1 cellular context compared by ENCODE assay signal in genomic region chr20:64050261-64051032, GRCh38.
TF ChIP-seq lines count a peak whose summit lies in the region.

No MANE protein-coding gene starts in this region.

TF ChIP-seq in HepG2, 621 proteins besides CTCF, POLR2A, EP300 and RAD21 (continued from another document and continues in another):
- TF ChIP-seq TRIM22 (IDR thresholded peaks at IDR 0.05) = no peak
- TF ChIP-seq ZNF331 (CRISPR knock-in tag; IDR thresholded peaks at IDR 0.05) = peak; percentile 39; the same call in 1 of the 2 replicates
- TF ChIP-seq KDM2A (CRISPR knock-in tag; IDR thresholded peaks at IDR 0.05; ENCODE audit: borderline replicate concordance, low read depth) = no peak; the same call in 1 of the 2 replicates
- TF ChIP-seq ZMYM3 (CRISPR knock-in tag; IDR thresholded peaks at IDR 0.05) = no peak; the same call in 1 of the 2 replicates
- TF ChIP-seq REPIN1 (CRISPR knock-in tag; IDR thresholded peaks at IDR 0.05; ENCODE audit: borderline replicate concordance, low read depth) = peak; percentile 94
- peak; percentile 73; the same call in 1 of the 2 replicates for TF ChIP-seq ZNF326 (CRISPR knock-in tag; IDR thresholded peaks at IDR 0.05; ENCODE audit: borderline replicate concordance)
- TF ChIP-seq, protein P1, sequence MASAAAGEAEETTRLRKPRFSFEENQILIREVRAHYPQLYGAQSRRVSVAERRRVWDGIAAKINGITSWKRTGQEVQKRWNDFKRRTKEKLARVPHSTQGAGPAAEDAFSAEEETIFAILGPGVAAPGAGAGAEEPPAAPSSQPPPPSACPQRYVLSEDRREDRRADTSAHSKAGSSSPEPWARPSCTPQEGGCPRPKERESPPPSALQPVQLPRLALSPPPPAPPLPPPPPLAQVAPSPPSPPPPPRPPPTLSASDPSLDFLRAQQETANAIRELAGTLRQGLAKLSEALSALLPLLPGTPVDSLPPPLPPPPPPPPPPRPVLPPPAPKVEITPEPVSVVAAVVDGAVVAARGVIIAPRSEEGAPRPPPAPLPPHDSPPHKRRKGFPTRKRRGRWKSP (CRISPR knock-in tag; IDR thresholded peaks at IDR 0.05) = peak; percentile 67; the same call in 1 of the 2 replicates
- peak; percentile 60 for TF ChIP-seq SP5 (CRISPR knock-in tag; IDR thresholded peaks at IDR 0.05; ENCODE audit: borderline replicate concordance, low read depth)
- TF ChIP-seq FOXM1 (CRISPR knock-in tag; IDR thresholded peaks at IDR 0.05) = no peak; the same call in 1 of the 2 replicates
- no peak for TF ChIP-seq SRF (IDR thresholded peaks at IDR 0.05; ENCODE audit: low read depth, low read length)
- 0 out of 2 replicates have a peak, but pooled peaks have one; percentile 5 for TF ChIP-seq ZBTB44 (CRISPR knock-in tag; IDR thresholded peaks at IDR 0.05)
- no peak for TF ChIP-seq EHMT2 (IDR thresholded peaks at IDR 0.05; ENCODE audit: borderline replicate concordance, low read depth, low read length)
- no peak for TF ChIP-seq JUN (CRISPR knock-in tag; IDR thresholded peaks at IDR 0.05)
- TF ChIP-seq NFRKB (IDR thresholded peaks at IDR 0.05) = no peak
- 0 out of 2 replicates have a peak, but pooled peaks have one; percentile 2 for TF ChIP-seq ZBTB37 (CRISPR knock-in tag; IDR thresholded peaks at IDR 0.05)
- TF ChIP-seq, protein P2, sequence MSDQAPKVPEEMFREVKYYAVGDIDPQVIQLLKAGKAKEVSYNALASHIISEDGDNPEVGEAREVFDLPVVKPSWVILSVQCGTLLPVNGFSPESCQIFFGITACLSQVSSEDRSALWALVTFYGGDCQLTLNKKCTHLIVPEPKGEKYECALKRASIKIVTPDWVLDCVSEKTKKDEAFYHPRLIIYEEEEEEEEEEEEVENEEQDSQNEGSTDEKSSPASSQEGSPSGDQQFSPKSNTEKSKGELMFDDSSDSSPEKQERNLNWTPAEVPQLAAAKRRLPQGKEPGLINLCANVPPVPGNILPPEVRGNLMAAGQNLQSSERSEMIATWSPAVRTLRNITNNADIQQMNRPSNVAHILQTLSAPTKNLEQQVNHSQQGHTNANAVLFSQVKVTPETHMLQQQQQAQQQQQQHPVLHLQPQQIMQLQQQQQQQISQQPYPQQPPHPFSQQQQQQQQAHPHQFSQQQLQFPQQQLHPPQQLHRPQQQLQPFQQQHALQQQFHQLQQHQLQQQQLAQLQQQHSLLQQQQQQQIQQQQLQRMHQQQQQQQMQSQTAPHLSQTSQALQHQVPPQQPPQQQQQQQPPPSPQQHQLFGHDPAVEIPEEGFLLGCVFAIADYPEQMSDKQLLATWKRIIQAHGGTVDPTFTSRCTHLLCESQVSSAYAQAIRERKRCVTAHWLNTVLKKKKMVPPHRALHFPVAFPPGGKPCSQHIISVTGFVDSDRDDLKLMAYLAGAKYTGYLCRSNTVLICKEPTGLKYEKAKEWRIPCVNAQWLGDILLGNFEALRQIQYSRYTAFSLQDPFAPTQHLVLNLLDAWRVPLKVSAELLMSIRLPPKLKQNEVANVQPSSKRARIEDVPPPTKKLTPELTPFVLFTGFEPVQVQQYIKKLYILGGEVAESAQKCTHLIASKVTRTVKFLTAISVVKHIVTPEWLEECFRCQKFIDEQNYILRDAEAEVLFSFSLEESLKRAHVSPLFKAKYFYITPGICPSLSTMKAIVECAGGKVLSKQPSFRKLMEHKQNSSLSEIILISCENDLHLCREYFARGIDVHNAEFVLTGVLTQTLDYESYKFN (CRISPR knock-in tag; conservative IDR thresholded peaks at IDR 0.05) = peak; percentile 32; the same call in 1 of the 2 replicates
- no peak for TF ChIP-seq PAF1 (CRISPR knock-in tag; IDR thresholded peaks at IDR 0.05)
- peak; percentile 12; the same call in 1 of the 2 replicates for TF ChIP-seq DPF2 (CRISPR knock-in tag; IDR thresholded peaks at IDR 0.05; ENCODE audit: borderline replicate concordance, low read depth)
- TF ChIP-seq RAD51 (IDR thresholded peaks at IDR 0.05; ENCODE audit: borderline replicate concordance) = no peak
- TF ChIP-seq, protein P3, sequence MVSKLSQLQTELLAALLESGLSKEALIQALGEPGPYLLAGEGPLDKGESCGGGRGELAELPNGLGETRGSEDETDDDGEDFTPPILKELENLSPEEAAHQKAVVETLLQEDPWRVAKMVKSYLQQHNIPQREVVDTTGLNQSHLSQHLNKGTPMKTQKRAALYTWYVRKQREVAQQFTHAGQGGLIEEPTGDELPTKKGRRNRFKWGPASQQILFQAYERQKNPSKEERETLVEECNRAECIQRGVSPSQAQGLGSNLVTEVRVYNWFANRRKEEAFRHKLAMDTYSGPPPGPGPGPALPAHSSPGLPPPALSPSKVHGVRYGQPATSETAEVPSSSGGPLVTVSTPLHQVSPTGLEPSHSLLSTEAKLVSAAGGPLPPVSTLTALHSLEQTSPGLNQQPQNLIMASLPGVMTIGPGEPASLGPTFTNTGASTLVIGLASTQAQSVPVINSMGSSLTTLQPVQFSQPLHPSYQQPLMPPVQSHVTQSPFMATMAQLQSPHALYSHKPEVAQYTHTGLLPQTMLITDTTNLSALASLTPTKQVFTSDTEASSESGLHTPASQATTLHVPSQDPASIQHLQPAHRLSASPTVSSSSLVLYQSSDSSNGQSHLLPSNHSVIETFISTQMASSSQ (IDR thresholded peaks at IDR 0.05; ENCODE audit: low read depth) = no peak
- TF ChIP-seq, protein P3 (CRISPR knock-in tag; IDR thresholded peaks at IDR 0.05; ENCODE audit: borderline replicate concordance) = no peak
- TF ChIP-seq MEF2D (CRISPR knock-in tag; IDR thresholded peaks at IDR 0.05) = no peak; the same call in 1 of the 2 replicates
- TF ChIP-seq, protein P4, sequence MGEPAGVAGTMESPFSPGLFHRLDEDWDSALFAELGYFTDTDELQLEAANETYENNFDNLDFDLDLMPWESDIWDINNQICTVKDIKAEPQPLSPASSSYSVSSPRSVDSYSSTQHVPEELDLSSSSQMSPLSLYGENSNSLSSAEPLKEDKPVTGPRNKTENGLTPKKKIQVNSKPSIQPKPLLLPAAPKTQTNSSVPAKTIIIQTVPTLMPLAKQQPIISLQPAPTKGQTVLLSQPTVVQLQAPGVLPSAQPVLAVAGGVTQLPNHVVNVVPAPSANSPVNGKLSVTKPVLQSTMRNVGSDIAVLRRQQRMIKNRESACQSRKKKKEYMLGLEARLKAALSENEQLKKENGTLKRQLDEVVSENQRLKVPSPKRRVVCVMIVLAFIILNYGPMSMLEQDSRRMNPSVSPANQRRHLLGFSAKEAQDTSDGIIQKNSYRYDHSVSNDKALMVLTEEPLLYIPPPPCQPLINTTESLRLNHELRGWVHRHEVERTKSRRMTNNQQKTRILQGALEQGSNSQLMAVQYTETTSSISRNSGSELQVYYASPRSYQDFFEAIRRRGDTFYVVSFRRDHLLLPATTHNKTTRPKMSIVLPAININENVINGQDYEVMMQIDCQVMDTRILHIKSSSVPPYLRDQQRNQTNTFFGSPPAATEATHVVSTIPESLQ (CRISPR knock-in tag; conservative IDR thresholded peaks at IDR 0.05) = no peak; the same call in 1 of the 2 replicates
- TF ChIP-seq, protein P5, sequence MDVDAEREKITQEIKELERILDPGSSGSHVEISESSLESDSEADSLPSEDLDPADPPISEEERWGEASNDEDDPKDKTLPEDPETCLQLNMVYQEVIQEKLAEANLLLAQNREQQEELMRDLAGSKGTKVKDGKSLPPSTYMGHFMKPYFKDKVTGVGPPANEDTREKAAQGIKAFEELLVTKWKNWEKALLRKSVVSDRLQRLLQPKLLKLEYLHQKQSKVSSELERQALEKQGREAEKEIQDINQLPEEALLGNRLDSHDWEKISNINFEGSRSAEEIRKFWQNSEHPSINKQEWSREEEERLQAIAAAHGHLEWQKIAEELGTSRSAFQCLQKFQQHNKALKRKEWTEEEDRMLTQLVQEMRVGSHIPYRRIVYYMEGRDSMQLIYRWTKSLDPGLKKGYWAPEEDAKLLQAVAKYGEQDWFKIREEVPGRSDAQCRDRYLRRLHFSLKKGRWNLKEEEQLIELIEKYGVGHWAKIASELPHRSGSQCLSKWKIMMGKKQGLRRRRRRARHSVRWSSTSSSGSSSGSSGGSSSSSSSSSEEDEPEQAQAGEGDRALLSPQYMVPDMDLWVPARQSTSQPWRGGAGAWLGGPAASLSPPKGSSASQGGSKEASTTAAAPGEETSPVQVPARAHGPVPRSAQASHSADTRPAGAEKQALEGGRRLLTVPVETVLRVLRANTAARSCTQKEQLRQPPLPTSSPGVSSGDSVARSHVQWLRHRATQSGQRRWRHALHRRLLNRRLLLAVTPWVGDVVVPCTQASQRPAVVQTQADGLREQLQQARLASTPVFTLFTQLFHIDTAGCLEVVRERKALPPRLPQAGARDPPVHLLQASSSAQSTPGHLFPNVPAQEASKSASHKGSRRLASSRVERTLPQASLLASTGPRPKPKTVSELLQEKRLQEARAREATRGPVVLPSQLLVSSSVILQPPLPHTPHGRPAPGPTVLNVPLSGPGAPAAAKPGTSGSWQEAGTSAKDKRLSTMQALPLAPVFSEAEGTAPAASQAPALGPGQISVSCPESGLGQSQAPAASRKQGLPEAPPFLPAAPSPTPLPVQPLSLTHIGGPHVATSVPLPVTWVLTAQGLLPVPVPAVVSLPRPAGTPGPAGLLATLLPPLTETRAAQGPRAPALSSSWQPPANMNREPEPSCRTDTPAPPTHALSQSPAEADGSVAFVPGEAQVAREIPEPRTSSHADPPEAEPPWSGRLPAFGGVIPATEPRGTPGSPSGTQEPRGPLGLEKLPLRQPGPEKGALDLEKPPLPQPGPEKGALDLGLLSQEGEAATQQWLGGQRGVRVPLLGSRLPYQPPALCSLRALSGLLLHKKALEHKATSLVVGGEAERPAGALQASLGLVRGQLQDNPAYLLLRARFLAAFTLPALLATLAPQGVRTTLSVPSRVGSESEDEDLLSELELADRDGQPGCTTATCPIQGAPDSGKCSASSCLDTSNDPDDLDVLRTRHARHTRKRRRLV (CRISPR knock-in tag; IDR thresholded peaks at IDR 0.05) = 0 out of 2 replicates have a peak, but pooled peaks have one; percentile 12
- TF ChIP-seq SP4 (CRISPR knock-in tag; IDR thresholded peaks at IDR 0.05) = peak; percentile 87
- TF ChIP-seq, protein P6, sequence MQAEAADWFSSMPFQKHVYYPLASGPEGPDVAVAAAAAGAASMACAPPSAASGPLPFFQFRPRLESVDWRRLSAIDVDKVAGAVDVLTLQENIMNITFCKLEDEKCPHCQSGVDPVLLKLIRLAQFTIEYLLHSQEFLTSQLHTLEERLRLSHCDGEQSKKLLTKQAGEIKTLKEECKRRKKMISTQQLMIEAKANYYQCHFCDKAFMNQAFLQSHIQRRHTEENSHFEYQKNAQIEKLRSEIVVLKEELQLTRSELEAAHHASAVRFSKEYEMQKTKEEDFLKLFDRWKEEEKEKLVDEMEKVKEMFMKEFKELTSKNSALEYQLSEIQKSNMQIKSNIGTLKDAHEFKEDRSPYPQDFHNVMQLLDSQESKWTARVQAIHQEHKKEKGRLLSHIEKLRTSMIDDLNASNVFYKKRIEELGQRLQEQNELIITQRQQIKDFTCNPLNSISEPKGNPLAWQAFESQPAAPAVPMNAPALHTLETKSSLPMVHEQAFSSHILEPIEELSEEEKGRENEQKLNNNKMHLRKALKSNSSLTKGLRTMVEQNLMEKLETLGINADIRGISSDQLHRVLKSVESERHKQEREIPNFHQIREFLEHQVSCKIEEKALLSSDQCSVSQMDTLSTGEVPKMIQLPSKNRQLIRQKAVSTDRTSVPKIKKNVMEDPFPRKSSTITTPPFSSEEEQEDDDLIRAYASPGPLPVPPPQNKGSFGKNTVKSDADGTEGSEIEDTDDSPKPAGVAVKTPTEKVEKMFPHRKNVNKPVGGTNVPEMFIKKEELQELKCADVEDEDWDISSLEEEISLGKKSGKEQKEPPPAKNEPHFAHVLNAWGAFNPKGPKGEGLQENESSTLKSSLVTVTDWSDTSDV (CRISPR knock-in tag; IDR thresholded peaks at IDR 0.05) = peak; percentile 81
- TF ChIP-seq ZNF543 (CRISPR knock-in tag; IDR thresholded peaks at IDR 0.05) = 0 out of 2 replicates have a peak, but pooled peaks have one; percentile 6
- TF ChIP-seq RARA (CRISPR knock-in tag; IDR thresholded peaks at IDR 0.05) = 0 out of 2 replicates have a peak, but pooled peaks have one; percentile 23
- TF ChIP-seq ZNF260 (CRISPR knock-in tag; IDR thresholded peaks at IDR 0.05; ENCODE audit: borderline replicate concordance, low read depth) = no peak
- no peak for TF ChIP-seq SAFB2 (CRISPR knock-in tag; IDR thresholded peaks at IDR 0.05; ENCODE audit: borderline replicate concordance, low read depth)
- TF ChIP-seq ZNF160 (CRISPR knock-in tag; IDR thresholded peaks at IDR 0.05) = peak; percentile 65; the same call in 1 of the 2 replicates
